ENCODE assay signal across 20 cellular contexts in genomic region chr3:135792174-135792573, GRCh38.
DNase-seq lines count a peak whose midpoint lies in the region; ATAC-seq, FAIRE-seq and TF ChIP-seq lines count a peak whose summit lies in the region.
"Had no signal": no experiment of that assay in that cellular context is flagged by ENCODE, and none has a peak within 500 bp of the region (broad histone marks: within the 10 kb centered on the region; RNA-seq: fewer than 3 reads in every experiment).

No MANE protein-coding gene starts in this region.

- H3K79me2 ChIP-seq in GM12878 (ENCODE audit: control insufficient read depth, insufficient read depth, low read length), result no peaks in the 10 kb centered on the region

- POLR2A ChIA-PET in GM12878 (lab: Charles Lee), result no interaction called here

- TF ChIP-seq CTCF in GM12878 (IDR thresholded peaks at IDR 0.05 in 2 of 3, conservative IDR thresholded peaks at IDR 0.05 in 1 of 3; ENCODE audit: control insufficient read depth in 2 of 3, extremely low read depth in 1 of 3, insufficient read depth in 1 of 3, low read depth in 3 of 3, low read length in 3 of 3), result peak in 2 of 3 experiments; percentile 3 to 14; a peak in 1 of 6 replicates
- peak; percentile 43 for TF ChIP-seq CTCF in progenitor cell of endocrine pancreas (IDR thresholded peaks at IDR 0.05; ENCODE audit: unreplicated experiment)
- TF ChIP-seq CTCF in pancreas (IDR thresholded peaks at IDR 0.05), result no peak

- H3K27me3 ChIP-seq in GM12878 (replicated peaks in 1 of 2; ENCODE audit: control insufficient read depth in 2 of 2, insufficient read depth in 2 of 2, low read length in 1 of 2), result no peaks in the 10 kb centered on the region
- H3K27me3 ChIP-seq in pancreas, result no peaks in the 10 kb centered on the region
- H3K27me3 ChIP-seq: stomach, vagina had no signal

- intact Hi-C loops in GM12878 (cut with micrococcal nuclease; ENCODE audit: unreplicated experiment) (no loop called here), pancreas (cut with DNase I) (no loop called here)

- FAIRE-seq in GM12878 (lab: Jason Lieb, UNC) (no peak), pancreas (lab: Jason Lieb, UNC) (no peak)
- FAIRE-seq: A549, islet of Langerhans had no signal

- no peaks in the 10 kb centered on the region for H3K27me3 Mint-ChIP-seq in progenitor cell of endocrine pancreas
- H3K27me3 Mint-ChIP-seq: activated T-cell treated with anti-CD3 and anti-CD28 coated beads, Interleukin-2, amount 50 U/mL, for 24 hours had no signal

- H3K4me1 Mint-ChIP-seq in progenitor cell of endocrine pancreas (ENCODE audit: low read depth), result peaks cover 14% of the 10 kb centered on the region

- TF ChIP-seq RAD21 in GM12878 (IDR thresholded peaks at IDR 0.05; ENCODE audit: insufficient read depth, low read depth, low read length), result no peak

- no peak overlapping the region for H2AFZ ChIP-seq in GM12878 (ENCODE audit: control insufficient read depth, low read depth, low read length)
- H2AFZ ChIP-seq: GM23248, PC-9 had no signal

- no peak overlapping the region for H3K4me3 Mint-ChIP-seq in progenitor cell of endocrine pancreas (ENCODE audit: low read depth)
- H3K4me3 Mint-ChIP-seq: activated naive CD8-positive, alpha-beta T cell; activated T-cell treated with anti-CD3 and anti-CD28 coated beads, Interleukin-2, amount 50 U/mL, for 24 hours; nephron had no signal

- 19% methylated on average over 6 of the region's 6 CpGs for WGBS in GM12878 (ENCODE audit: insufficient coverage, insufficient replicate concordance, low lambda C conversion rate, missing lambda C conversion rate)
- 48 to 53% methylated on average over 6 of the region's 6 CpGs for WGBS in pancreas, 2 donors

- peak overlapping the region; percentile 53 for H3K27ac Mint-ChIP-seq in progenitor cell of endocrine pancreas
- H3K27ac Mint-ChIP-seq: activated naive CD8-positive, alpha-beta T cell; activated T-cell treated with anti-CD3 and anti-CD28 coated beads, Interleukin-2, amount 50 U/mL, for 24 hours had no signal

- no peak overlapping the region for H3K4me2 ChIP-seq in GM12878 (ENCODE audit: control insufficient read depth, insufficient read depth)
- H3K4me2 ChIP-seq: A549, PC-9 had no signal

- H3K27ac ChIP-seq in GM12878 (ENCODE audit: control insufficient read depth, insufficient read depth), result no peak overlapping the region
- no peak overlapping the region for H3K27ac ChIP-seq in pancreas
- H3K27ac ChIP-seq: A549, body of pancreas, GM23248, PC-9, stomach, vagina had no signal

- SMC1A ChIA-PET in GM12878 (lab: Charles Lee; ENCODE audit: uncharacterized antibody, unreplicated experiment), result interaction anchor here (1.1 kb wide), 1 partner anchor 290 kb away, joined by 4 read pairs; no protein-coding TSS in a partner anchor

- in situ Hi-C loops in GM12878 (cut with MboI), result no loop called here

- no peak for TF ChIP-seq POLR2A in GM12878 (IDR thresholded peaks at IDR 0.05; ENCODE audit: low read depth, low read length)

- H3K9me3 ChIP-seq in GM12878 (replicated peaks; ENCODE audit: control insufficient read depth, insufficient read depth, low read length) (no peaks in the 10 kb centered on the region), pancreas (no peaks in the 10 kb centered on the region)
- H3K9me3 ChIP-seq: A549, body of pancreas, stomach, vagina had no signal

- RAD21 ChIA-PET in GM12878 (lab: Charles Lee; ENCODE audit: unreplicated experiment), result no interaction called here

- no peaks in the 10 kb centered on the region for H3K4me1 ChIP-seq in GM12878 (ENCODE audit: control insufficient read depth, insufficient read depth, low read length)
- no peaks in the 10 kb centered on the region for H3K4me1 ChIP-seq in pancreas
- H3K4me1 ChIP-seq: A549, body of pancreas, stomach, vagina had no signal

- H3K4me3 ChIP-seq in GM12878, result no peak overlapping the region
- H3K4me3 ChIP-seq in pancreas, result no peak overlapping the region
- H3K4me3 ChIP-seq: A549, body of pancreas, GM23248, PC-9, stomach, vagina had no signal

- CTCF ChIA-PET in GM12878 (lab: Yijun Ruan, JAX), result interaction anchor here (0.7 to 1.6 kb wide), 3 partner anchors 18 to 1192 kb away, joined by 3 to 5 read pairs (median 3); no protein-coding TSS in a partner anchor

- no peaks in the 10 kb centered on the region for H3K36me3 Mint-ChIP-seq in progenitor cell of endocrine pancreas (ENCODE audit: insufficient read depth)
- H3K36me3 Mint-ChIP-seq: activated naive CD8-positive, alpha-beta T cell had no signal

- H4K20me1 ChIP-seq in GM12878 (ENCODE audit: control insufficient read depth, insufficient read depth), result no peaks in the 10 kb centered on the region

- BruUV-seq in GM12878 (replicated peaks; lab: Mats Ljungman, UMichigan), result no TSS peak

- no peak for TF ChIP-seq EP300 in GM12878 (IDR thresholded peaks at IDR 0.05; ENCODE audit: borderline replicate concordance in 1 of 2, control insufficient read depth in 1 of 2, low read depth in 2 of 2, low read length in 2 of 2)

- H3K9me3 Mint-ChIP-seq in progenitor cell of endocrine pancreas (ENCODE audit: low read depth), result no peaks in the 10 kb centered on the region
- H3K9me3 Mint-ChIP-seq: nephron had no signal

- no peaks in the 10 kb centered on the region for H3K36me3 ChIP-seq in GM12878 (ENCODE audit: control insufficient read depth in 2 of 2, insufficient read depth in 2 of 2, low read length in 1 of 2)
- no peaks in the 10 kb centered on the region for H3K36me3 ChIP-seq in pancreas
- H3K36me3 ChIP-seq: stomach, vagina had no signal

- DNase-seq in NCI-H2171 treated with DMSO at 0.1 percent for 48 hours (lab: John Stamatoyannopoulos, UW) (peak; percentile 1), NCI-H2171 (lab: John Stamatoyannopoulos, UW) (no peak), NCI-H1105 (lab: John Stamatoyannopoulos, UW) (peak; percentile 74), GM12878 (ENCODE audit: low read depth, low spot score) (no peak), progenitor cell of endocrine pancreas (ENCODE audit: low spot score, unreplicated experiment) (no peak), pancreas (no peak)
- DNase-seq in activated naive CD4-positive, alpha-beta T cell treated with Interleukin-2 at 50 U/mL for 16 hours, result no peak
- DNase-seq: activated CD4-positive, alpha-beta T cell treated with anti-CD3 and anti-CD28 coated beads, Interleukin-2, amount 50 U/mL, for 48 hours; activated T-cell treated with anti-CD3 and anti-CD28 coated beads, Interleukin-2, amount 50 U/mL, for 24 hours; body of pancreas; GM23248; NCI-H345; stomach had no signal

- H3K9ac ChIP-seq in GM12878 (ENCODE audit: control insufficient read depth, insufficient read depth, low read length), result no peak overlapping the region
- H3K9ac ChIP-seq: GM23248 had no signal

- ATAC-seq in GM12878, result no peak
- no peak for ATAC-seq in GM19351 (IDR thresholded peaks at IDR 0.05; ENCODE audit: unreplicated experiment)
- ATAC-seq in pancreas, result no peak
- ATAC-seq: A549, body of pancreas had no signal

TF ChIP-seq in GM12878, 131 proteins besides CTCF, POLR2A, EP300 and RAD21:
- no peak for TF ChIP-seq EGR1 (IDR thresholded peaks at IDR 0.05; ENCODE audit: borderline replicate concordance in 1 of 2, low read depth in 2 of 2, low read length in 2 of 2)
- TF ChIP-seq CHD4 (IDR thresholded peaks at IDR 0.05), result no peak
- no peak for TF ChIP-seq ESRRA (IDR thresholded peaks at IDR 0.05; ENCODE audit: low read length)
- TF ChIP-seq, protein P1, sequence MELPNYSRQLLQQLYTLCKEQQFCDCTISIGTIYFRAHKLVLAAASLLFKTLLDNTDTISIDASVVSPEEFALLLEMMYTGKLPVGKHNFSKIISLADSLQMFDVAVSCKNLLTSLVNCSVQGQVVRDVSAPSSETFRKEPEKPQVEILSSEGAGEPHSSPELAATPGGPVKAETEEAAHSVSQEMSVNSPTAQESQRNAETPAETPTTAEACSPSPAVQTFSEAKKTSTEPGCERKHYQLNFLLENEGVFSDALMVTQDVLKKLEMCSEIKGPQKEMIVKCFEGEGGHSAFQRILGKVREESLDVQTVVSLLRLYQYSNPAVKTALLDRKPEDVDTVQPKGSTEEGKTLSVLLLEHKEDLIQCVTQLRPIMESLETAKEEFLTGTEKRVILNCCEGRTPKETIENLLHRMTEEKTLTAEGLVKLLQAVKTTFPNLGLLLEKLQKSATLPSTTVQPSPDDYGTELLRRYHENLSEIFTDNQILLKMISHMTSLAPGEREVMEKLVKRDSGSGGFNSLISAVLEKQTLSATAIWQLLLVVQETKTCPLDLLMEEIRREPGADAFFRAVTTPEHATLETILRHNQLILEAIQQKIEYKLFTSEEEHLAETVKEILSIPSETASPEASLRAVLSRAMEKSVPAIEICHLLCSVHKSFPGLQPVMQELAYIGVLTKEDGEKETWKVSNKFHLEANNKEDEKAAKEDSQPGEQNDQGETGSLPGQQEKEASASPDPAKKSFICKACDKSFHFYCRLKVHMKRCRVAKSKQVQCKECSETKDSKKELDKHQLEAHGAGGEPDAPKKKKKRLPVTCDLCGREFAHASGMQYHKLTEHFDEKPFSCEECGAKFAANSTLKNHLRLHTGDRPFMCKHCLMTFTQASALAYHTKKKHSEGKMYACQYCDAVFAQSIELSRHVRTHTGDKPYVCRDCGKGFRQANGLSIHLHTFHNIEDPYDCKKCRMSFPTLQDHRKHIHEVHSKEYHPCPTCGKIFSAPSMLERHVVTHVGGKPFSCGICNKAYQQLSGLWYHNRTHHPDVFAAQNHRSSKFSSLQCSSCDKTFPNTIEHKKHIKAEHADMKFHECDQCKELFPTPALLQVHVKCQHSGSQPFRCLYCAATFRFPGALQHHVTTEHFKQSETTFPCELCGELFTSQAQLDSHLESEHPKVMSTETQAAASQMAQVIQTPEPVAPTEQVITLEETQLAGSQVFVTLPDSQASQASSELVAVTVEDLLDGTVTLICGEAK (IDR thresholded peaks at IDR 0.05; ENCODE audit: borderline replicate concordance), result no peak
- TF ChIP-seq EZH2 (IDR thresholded peaks at IDR 0.05; ENCODE audit: borderline replicate concordance, control insufficient read depth, low read depth, low read length), result no peak
- TF ChIP-seq TARDBP (IDR thresholded peaks at IDR 0.05; ENCODE audit: borderline replicate concordance), result no peak
- TF ChIP-seq SMAD1 (IDR thresholded peaks at IDR 0.05; ENCODE audit: low read depth, partially characterized antibody), result no peak
- TF ChIP-seq YBX1 (IDR thresholded peaks at IDR 0.05), result no peak
- no peak for TF ChIP-seq MEF2B (IDR thresholded peaks at IDR 0.05; ENCODE audit: partially characterized antibody, poor library complexity, severe bottlenecking)
- TF ChIP-seq JUND (IDR thresholded peaks at IDR 0.05; ENCODE audit: low read depth, low read length), result no peak
- TF ChIP-seq ELK1 (IDR thresholded peaks at IDR 0.05; ENCODE audit: low read depth, low read length), result no peak

Comparison
In these comparisons a context has a peak if more than half of its experiments do, and no peak if none do; other contexts are left out.
1. DNase-seq: peak in NCI-H2171 treated with DMSO at 0.1 percent for 48 hours (single experiment) and NCI-H1105 (single experiment); none in NCI-H2171 (single experiment), GM12878 (single experiment), progenitor cell of endocrine pancreas (single experiment), pancreas (0 of 6) and activated naive CD4-positive, alpha-beta T cell treated with Interleukin-2 at 50 U/mL for 16 hours (single experiment).
2. CTCF ChIP-seq: peak in GM12878 (2 of 3) and progenitor cell of endocrine pancreas (single experiment); none in pancreas (0 of 4).